In the genomic region with DNA sequence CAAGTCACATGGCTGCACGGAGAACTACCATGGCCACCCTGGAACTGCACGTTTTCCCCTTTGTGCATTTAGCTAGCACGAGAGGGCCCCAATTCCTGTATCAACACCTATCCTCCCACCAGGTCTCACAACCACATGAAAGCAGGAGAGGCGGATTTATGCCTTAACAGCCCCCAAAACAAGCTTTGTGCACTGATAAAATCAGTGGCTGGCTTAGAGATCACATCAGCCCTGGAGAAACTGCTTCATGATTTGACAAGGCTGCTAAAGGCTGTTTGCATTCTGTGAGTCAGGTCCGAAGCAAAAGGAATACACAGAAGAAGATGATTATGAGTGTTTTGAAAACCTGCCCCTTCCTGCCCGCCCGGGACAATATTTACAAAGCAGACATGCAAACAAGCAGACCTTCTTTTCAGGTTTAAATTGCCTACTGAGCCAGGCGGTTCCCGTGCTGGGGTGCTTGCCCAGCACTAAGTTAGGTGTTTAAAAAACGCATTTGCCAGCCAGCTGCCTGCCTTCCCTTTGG, we compare ENCODE assay signal across 1 cellular context.
TF ChIP-seq lines count a peak whose summit lies in the region.

No MANE protein-coding gene starts in this region.

TF ChIP-seq in GM23338, 12 proteins besides CTCF, POLR2A, EP300 and RAD21 (continued from another document):
- TF ChIP-seq, protein P1, sequence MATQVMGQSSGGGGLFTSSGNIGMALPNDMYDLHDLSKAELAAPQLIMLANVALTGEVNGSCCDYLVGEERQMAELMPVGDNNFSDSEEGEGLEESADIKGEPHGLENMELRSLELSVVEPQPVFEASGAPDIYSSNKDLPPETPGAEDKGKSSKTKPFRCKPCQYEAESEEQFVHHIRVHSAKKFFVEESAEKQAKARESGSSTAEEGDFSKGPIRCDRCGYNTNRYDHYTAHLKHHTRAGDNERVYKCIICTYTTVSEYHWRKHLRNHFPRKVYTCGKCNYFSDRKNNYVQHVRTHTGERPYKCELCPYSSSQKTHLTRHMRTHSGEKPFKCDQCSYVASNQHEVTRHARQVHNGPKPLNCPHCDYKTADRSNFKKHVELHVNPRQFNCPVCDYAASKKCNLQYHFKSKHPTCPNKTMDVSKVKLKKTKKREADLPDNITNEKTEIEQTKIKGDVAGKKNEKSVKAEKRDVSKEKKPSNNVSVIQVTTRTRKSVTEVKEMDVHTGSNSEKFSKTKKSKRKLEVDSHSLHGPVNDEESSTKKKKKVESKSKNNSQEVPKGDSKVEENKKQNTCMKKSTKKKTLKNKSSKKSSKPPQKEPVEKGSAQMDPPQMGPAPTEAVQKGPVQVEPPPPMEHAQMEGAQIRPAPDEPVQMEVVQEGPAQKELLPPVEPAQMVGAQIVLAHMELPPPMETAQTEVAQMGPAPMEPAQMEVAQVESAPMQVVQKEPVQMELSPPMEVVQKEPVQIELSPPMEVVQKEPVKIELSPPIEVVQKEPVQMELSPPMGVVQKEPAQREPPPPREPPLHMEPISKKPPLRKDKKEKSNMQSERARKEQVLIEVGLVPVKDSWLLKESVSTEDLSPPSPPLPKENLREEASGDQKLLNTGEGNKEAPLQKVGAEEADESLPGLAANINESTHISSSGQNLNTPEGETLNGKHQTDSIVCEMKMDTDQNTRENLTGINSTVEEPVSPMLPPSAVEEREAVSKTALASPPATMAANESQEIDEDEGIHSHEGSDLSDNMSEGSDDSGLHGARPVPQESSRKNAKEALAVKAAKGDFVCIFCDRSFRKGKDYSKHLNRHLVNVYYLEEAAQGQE (IDR thresholded peaks at IDR 0.05; ENCODE audit: unreplicated experiment), result no peak
- TF ChIP-seq ZNF331 (CRISPR knock-in tag; IDR thresholded peaks at IDR 0.05; ENCODE audit: low read depth), result no peak
- TF ChIP-seq ZNF114 (CRISPR knock-in tag; IDR thresholded peaks at IDR 0.05), result no peak
- TF ChIP-seq, protein P2, sequence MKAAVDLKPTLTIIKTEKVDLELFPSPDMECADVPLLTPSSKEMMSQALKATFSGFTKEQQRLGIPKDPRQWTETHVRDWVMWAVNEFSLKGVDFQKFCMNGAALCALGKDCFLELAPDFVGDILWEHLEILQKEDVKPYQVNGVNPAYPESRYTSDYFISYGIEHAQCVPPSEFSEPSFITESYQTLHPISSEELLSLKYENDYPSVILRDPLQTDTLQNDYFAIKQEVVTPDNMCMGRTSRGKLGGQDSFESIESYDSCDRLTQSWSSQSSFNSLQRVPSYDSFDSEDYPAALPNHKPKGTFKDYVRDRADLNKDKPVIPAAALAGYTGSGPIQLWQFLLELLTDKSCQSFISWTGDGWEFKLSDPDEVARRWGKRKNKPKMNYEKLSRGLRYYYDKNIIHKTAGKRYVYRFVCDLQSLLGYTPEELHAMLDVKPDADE (IDR thresholded peaks at IDR 0.05), result no peak
- TF ChIP-seq CREB1 (CRISPR knock-in tag; IDR thresholded peaks at IDR 0.05; ENCODE audit: low read depth), result no peak
- no peak for TF ChIP-seq POLR2AphosphoS5 (IDR thresholded peaks at IDR 0.05; ENCODE audit: low read depth)
TF ChIP-seq in GM23338: peak in this region for 0.
